8 cellular contexts compared by ENCODE assay signal in the genomic region with DNA sequence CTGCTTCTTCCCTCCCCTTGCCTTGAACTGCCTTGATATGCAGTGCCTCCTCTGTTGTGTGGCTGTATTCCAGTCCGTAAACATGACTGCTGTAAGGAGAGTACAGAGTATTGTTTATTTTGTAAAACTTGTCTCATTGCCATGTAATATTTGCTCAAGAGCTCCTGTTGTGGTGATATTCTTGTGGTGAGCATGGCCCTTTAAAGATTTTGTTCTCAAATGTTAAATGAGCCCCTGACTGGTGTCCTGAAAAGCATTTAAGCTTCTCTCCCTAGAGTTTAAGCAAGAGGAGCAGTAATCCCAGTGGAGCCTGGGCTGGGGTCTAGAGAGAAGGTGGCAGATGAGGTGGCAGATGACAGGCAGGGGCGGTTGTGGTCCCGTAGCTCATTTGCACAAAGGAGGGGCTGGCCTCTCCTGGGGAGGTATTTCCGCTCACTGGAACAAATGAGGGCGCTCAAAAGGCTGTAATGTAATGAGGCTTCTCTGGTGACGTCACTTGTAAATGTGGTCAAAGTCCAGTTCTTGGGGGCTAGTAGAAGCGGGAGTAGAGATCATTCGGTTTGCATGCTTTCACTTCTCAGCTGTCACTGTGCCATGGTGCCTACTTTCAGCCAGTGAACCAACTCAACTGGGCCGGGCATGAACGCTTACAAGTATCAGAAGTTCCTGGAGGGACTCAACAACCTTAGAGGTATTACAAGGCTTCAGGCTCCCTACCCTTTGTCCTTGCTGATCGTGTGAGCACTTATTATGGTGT. TPM values are rescaled to one million over a fixed set of nuclear protein-coding genes. Genes with fewer than 3 reads are reported as not detected.
A peak's percentile ranks its signal among the peaks of the same experiment; 100 is the strongest.
DNase-seq lines count a peak whose midpoint lies in the region; ATAC-seq and TF ChIP-seq lines count a peak whose summit lies in the region.

No MANE protein-coding gene starts in this region.

- BruUV-seq in PC-9 (replicated peaks; lab: Mats Ljungman, UMichigan), result no TSS peak

- TF ChIP-seq CTCF in PC-9 (conservative IDR thresholded peaks at IDR 0.05), result no peak

- peak overlapping the region; percentile 46 for H3K4me2 ChIP-seq in PC-9

- H3K27ac ChIP-seq in PC-9, result peak overlapping the region; percentile 59

- POLR2A ChIA-PET in PC-9 (lab: Charles Lee; ENCODE audit: unreplicated experiment), result interaction anchor here (0.5 to 1.3 kb wide), 8 partner anchors 9 to 1628 kb away, joined by 3 to 15 read pairs (median 5); no protein-coding TSS in a partner anchor

- H3K4me3 ChIP-seq in PC-9 (no peak overlapping the region), skeletal muscle cell (ENCODE audit: low read depth, low read length) (peak overlapping the region; percentile 39)

- intact Hi-C loops in PC-9 (cut with micrococcal nuclease; ENCODE audit: unreplicated experiment), result loop anchor here (1.0 to 2.0 kb wide), 5 partner anchors 16 to 56 kb away; no protein-coding TSS in a partner anchor
- intact Hi-C loops in left ventricle myocardium superior (cut with micrococcal nuclease), result no loop called here

- peaks cover 40% of the 10 kb centered on the region for H3F3A ChIP-seq in PC-9 (ENCODE audit: insufficient read depth, low read depth)

- ATAC-seq in left ventricle myocardium superior (no peak), HG03097 (IDR thresholded peaks at IDR 0.05; ENCODE audit: low FRiP score, unreplicated experiment) (no peak)

- CTCF ChIA-PET in PC-9 (lab: Charles Lee), result interaction anchor here (0.7 to 2.1 kb wide), 11 partner anchors 9 to 103 kb away, joined by 3 to 13 read pairs (median 3); no protein-coding TSS in a partner anchor

- H2AFZ ChIP-seq in PC-9, result no peak overlapping the region

- H3K79me2 ChIP-seq in PC-9 (ENCODE audit: low read depth), result peaks cover 37% of the 10 kb centered on the region

- H3K9me2 ChIP-seq in PC-9 (ENCODE audit: insufficient read depth), result no peaks in the 10 kb centered on the region

- DNase-seq in HCEC 1CT, result peak; percentile 29
- peak; percentile 42 to 58 for DNase-seq in PC-9
- DNase-seq in globus pallidus (ENCODE audit: low spot score), result peak; percentile 40
- no peak for DNase-seq in skeletal muscle cell (ENCODE audit: low read depth)
- DNase-seq in OCI-M2 (lab: John Stamatoyannopoulos, UW; ENCODE audit: unreplicated experiment), result no peak
- DNase-seq in left ventricle myocardium superior, result no peak
- DNase-seq in activated gamma-delta T cell (lab: John Stamatoyannopoulos, UW), result no peak

- H3K9me3 ChIP-seq in PC-9 (ENCODE audit: insufficient read depth, low read depth), result no peaks in the 10 kb centered on the region

- H3K36me3 ChIP-seq in PC-9 (ENCODE audit: low read depth), result no peaks in the 10 kb centered on the region

- no peaks in the 10 kb centered on the region; the same call in 1 of the 2 replicates for H4K20me1 ChIP-seq in PC-9 (ENCODE audit: insufficient read depth)

- no peaks in the 10 kb centered on the region for H3K27me3 ChIP-seq in PC-9 (ENCODE audit: insufficient read depth, low read depth)

- peaks cover 67% of the 10 kb centered on the region for H3K4me1 ChIP-seq in PC-9 (replicated peaks; ENCODE audit: insufficient read depth)

RNA-seq across cellular contexts. Expression of a gene that starts 46.0 kb away (rescaled TPM):
- total RNA-seq in PC-9 (2021) (189 and 199 TPM in 2 replicates), left ventricle myocardium superior (239 TPM)

Comparison
In these comparisons a context has a peak if more than half of its experiments do, and no peak if none do; other contexts are left out.
1. DNase-seq: peak in HCEC 1CT (single experiment), PC-9 (2 of 2) and globus pallidus (single experiment); none in skeletal muscle cell (single experiment), OCI-M2 (single experiment), left ventricle myocardium superior (single experiment) and activated gamma-delta T cell (single experiment).